18 cellular contexts compared by ENCODE assay signal in genomic region chr15:92271179-92271578, GRCh38.
A peak's percentile ranks its signal among the peaks of the same experiment; 100 is the strongest.
DNase-seq lines count a peak whose midpoint lies in the region; ATAC-seq and TF ChIP-seq lines count a peak whose summit lies in the region.
"Had no signal": no experiment of that assay in that cellular context is flagged by ENCODE, and none has a peak within 500 bp of the region (broad histone marks: within the 10 kb centered on the region; RNA-seq: fewer than 3 reads in every experiment).

No MANE protein-coding gene starts in this region.

- no peaks in the 10 kb centered on the region for H3K79me2 ChIP-seq in mammary epithelial cell (ENCODE audit: insufficient read depth, low read length)

- DNase-seq in MCF 10A (ENCODE audit: unreplicated experiment) (peak; percentile 21), breast epithelium (ENCODE audit: low spot score in 2 of 2) (no peak), mammary epithelial cell (peak; percentile 23), foreskin keratinocyte (peak in 1 of 2 donors; percentile 18), HCEC 1CT (no peak)
- DNase-seq: 8988T; Calu3; CD8-positive, alpha-beta T cell; DMS79 treated with DMSO at 0.1 percent for 48 hours; GF-D8; HFFc6 had no signal

- no peak overlapping the region for H3K9ac ChIP-seq in mammary epithelial cell (ENCODE audit: insufficient read depth, low read length)
- H3K9ac ChIP-seq: BLaER1 treated with 17β-estradiol and CSF1 and Interleukin-3, amounts not matched to agents 10 nM and 100 nM had no signal

- dilution Hi-C loops in mammary epithelial cell (cut with HindIII; ENCODE audit: low sequenced_read_pairs) = no loop called here

- POLR2A ChIA-PET in MCF 10A (lab: Yijun Ruan, JAX) = no interaction called here

- no peaks in the 10 kb centered on the region for H3K4me1 ChIP-seq in breast epithelium
- no peaks in the 10 kb centered on the region for H3K4me1 ChIP-seq in mammary epithelial cell (ENCODE audit: insufficient read depth, low read length)
- H3K4me1 ChIP-seq in foreskin keratinocyte = no peaks in the 10 kb centered on the region
- H3K4me1 ChIP-seq: BLaER1 treated with 17β-estradiol and CSF1 and Interleukin-3, amounts not matched to agents 10 nM and 100 nM had no signal

- TF ChIP-seq POLR2A in breast epithelium (IDR thresholded peaks at IDR 0.05) = no peak

- no peaks in the 10 kb centered on the region for H3K36me3 ChIP-seq in breast epithelium
- H3K36me3 ChIP-seq in mammary epithelial cell (ENCODE audit: insufficient read depth, low read length) = no peaks in the 10 kb centered on the region
- H3K36me3 ChIP-seq: BLaER1 treated with 17β-estradiol and CSF1 and Interleukin-3, amounts not matched to agents 10 nM and 100 nM had no signal

- H4K20me1 ChIP-seq in mammary epithelial cell (ENCODE audit: insufficient read depth, low read length) = no peaks in the 10 kb centered on the region
- H4K20me1 ChIP-seq: BLaER1 treated with 17β-estradiol and CSF1 and Interleukin-3, amounts not matched to agents 10 nM and 100 nM had no signal

- H2AFZ ChIP-seq in mammary epithelial cell (ENCODE audit: low read depth, low read length) = no peak overlapping the region
- H2AFZ ChIP-seq: GM23338 had no signal

- CTCF ChIA-PET in MCF 10A (lab: Yijun Ruan, JAX) (interaction anchor here (0.7 to 1.0 kb wide), 2 partner anchors 8 to 383 kb away, joined by 3 read pairs; no protein-coding TSS in a partner anchor), mammary epithelial cell (lab: Charles Lee; ENCODE audit: low non-redundant PET) (no interaction called here)

- no peaks in the 10 kb centered on the region for H3K9me3 Mint-ChIP-seq in MCF 10A (ENCODE audit: unreplicated experiment)
- H3K9me3 Mint-ChIP-seq: CD8-positive, alpha-beta T cell; GM23338 had no signal

- H3K27me3 ChIP-seq in breast epithelium = peaks cover 0 to 6% of the 10 kb centered on the region in 2 donors
- no peaks in the 10 kb centered on the region for H3K27me3 ChIP-seq in mammary epithelial cell (ENCODE audit: insufficient read depth, low read length)
- H3K27me3 ChIP-seq in foreskin keratinocyte = no peaks in the 10 kb centered on the region
- H3K27me3 ChIP-seq: BLaER1 treated with 17β-estradiol and CSF1 and Interleukin-3, amounts not matched to agents 10 nM and 100 nM had no signal

- no peak overlapping the region for H3K27ac Mint-ChIP-seq in MCF 10A (ENCODE audit: low read depth, unreplicated experiment)
- H3K27ac Mint-ChIP-seq: B cell; CD8-positive, alpha-beta T cell; GM23338; HFFc6 had no signal

- 10% methylated on average over 1 of the region's 1 CpG for WGBS in mammary epithelial cell (ENCODE audit: low coverage, missing lambda C conversion rate)

- H3K4me3 Mint-ChIP-seq in MCF 10A (ENCODE audit: unreplicated experiment) = no peak overlapping the region
- H3K4me3 Mint-ChIP-seq: B cell; CD8-positive, alpha-beta T cell; GM23338; HFFc6 had no signal

- H3K4me1 Mint-ChIP-seq in MCF 10A (ENCODE audit: insufficient read depth, unreplicated experiment) = no peaks in the 10 kb centered on the region
- H3K4me1 Mint-ChIP-seq: B cell had no signal

- intact Hi-C loops in MCF 10A (cut with micrococcal nuclease) = loop anchor here (10.0 kb wide), 1 partner anchor 194 kb away; no protein-coding TSS in a partner anchor
- intact Hi-C loops in breast epithelium (cut with DNase I; ENCODE audit: low total_unique reads) = no loop called here
- intact Hi-C loops in mammary epithelial cell (cut with micrococcal nuclease) = no loop called here

- BruUV-seq in MCF 10A (replicated peaks; lab: Mats Ljungman, UMichigan) (no TSS peak), mammary epithelial cell (replicated peaks; lab: Mats Ljungman, UMichigan) (no TSS peak)

- no peaks in the 10 kb centered on the region for H3K9me3 ChIP-seq in breast epithelium
- H3K9me3 ChIP-seq in mammary epithelial cell (replicated peaks; ENCODE audit: insufficient read depth, low read length) = no peaks in the 10 kb centered on the region
- H3K9me3 ChIP-seq: BLaER1 treated with 17β-estradiol and CSF1 and Interleukin-3, amounts not matched to agents 10 nM and 100 nM had no signal

- H3K27me3 Mint-ChIP-seq in MCF 10A (ENCODE audit: insufficient read depth, unreplicated experiment) = peaks cover 43% of the 10 kb centered on the region

- TF ChIP-seq CTCF in MCF 10A (IDR thresholded peaks at IDR 0.05; ENCODE audit: unreplicated experiment) (no peak), breast epithelium (IDR thresholded peaks at IDR 0.05) (no peak), mammary epithelial cell (conservative IDR thresholded peaks at IDR 0.05 in 1 of 2, IDR thresholded peaks at IDR 0.05 in 1 of 2; ENCODE audit: extremely low read depth in 1 of 2, insufficient read depth in 1 of 2, low read depth in 1 of 2, low read length in 2 of 2) (no peak), foreskin keratinocyte (conservative IDR thresholded peaks at IDR 0.05) (no peak)

- H3K4me3 ChIP-seq in breast epithelium (no peak overlapping the region), mammary epithelial cell (replicated peaks in 1 of 3; ENCODE audit: insufficient read depth in 1 of 3, low read depth in 2 of 3, low read length in 3 of 3) (no peak overlapping the region)
- H3K4me3 ChIP-seq: BLaER1 treated with 17β-estradiol and CSF1 and Interleukin-3, amounts not matched to agents 10 nM and 100 nM; GM23338 had no signal

- ATAC-seq in foreskin keratinocyte (peak; percentile 80), GM21526 (IDR thresholded peaks at IDR 0.05; ENCODE audit: low FRiP score, unreplicated experiment) (no peak), GM18520 (IDR thresholded peaks at IDR 0.05; ENCODE audit: unreplicated experiment) (no peak)
- ATAC-seq: CD8-positive, alpha-beta T cell; GM23338; HCT116 had no signal

- H3K27ac ChIP-seq in breast epithelium = no peak overlapping the region
- no peak overlapping the region for H3K27ac ChIP-seq in mammary epithelial cell (ENCODE audit: insufficient read depth, low read depth, low read length)
- no peak overlapping the region for H3K27ac ChIP-seq in foreskin keratinocyte
- H3K27ac ChIP-seq: BLaER1 treated with 17β-estradiol and CSF1 and Interleukin-3, amounts not matched to agents 10 nM and 100 nM; HL-60 had no signal

- no peak overlapping the region for H3K4me2 ChIP-seq in mammary epithelial cell (ENCODE audit: insufficient read depth, low read depth, low read length)
- H3K4me2 ChIP-seq: BLaER1 treated with 17β-estradiol and CSF1 and Interleukin-3, amounts not matched to agents 10 nM and 100 nM; GM23338 had no signal

- in situ Hi-C loops in mammary epithelial cell (cut with MboI; ENCODE audit: low sequenced_read_pairs in 2 of 2) = no loop called here

- no peaks in the 10 kb centered on the region for H3K36me3 Mint-ChIP-seq in MCF 10A (ENCODE audit: insufficient read depth, unreplicated experiment)
- H3K36me3 Mint-ChIP-seq: CD8-positive, alpha-beta T cell had no signal

Comparison
In these comparisons a context has a peak if more than half of its experiments do, and no peak if none do; other contexts are left out.
1. DNase-seq: peak in MCF 10A (single experiment) and mammary epithelial cell (single experiment); none in breast epithelium (0 of 2) and HCEC 1CT (single experiment).